Comparison of ENCODE assay signal across 10 cellular contexts in genomic region chr10:88138319-88138848, GRCh38.
DNase-seq lines count a peak whose midpoint lies in the region; ATAC-seq and TF ChIP-seq lines count a peak whose summit lies in the region.
"Had no signal": no experiment of that assay in that cellular context is flagged by ENCODE, and none has a peak within 500 bp of the region (broad histone marks: within the 10 kb centered on the region; RNA-seq: fewer than 3 reads in every experiment).

No MANE protein-coding gene starts in this region.

- TF ChIP-seq CTCF in epithelial cell of esophagus (IDR thresholded peaks at IDR 0.05; ENCODE audit: insufficient read depth, low read depth, low read length, missing control alignments) = no peak

- DNase-seq in epithelial cell of esophagus (ENCODE audit: low read depth) (peak; percentile 29), T-helper 9 cell (no peak), NCI-H2081 treated with DMSO at 0.1 percent for 48 hours (lab: John Stamatoyannopoulos, UW) (no peak)
- no peak for DNase-seq in stimulated activated CD4-positive, alpha-beta T cell treated with anti-CD3 and anti-CD28 coated beads, Interleukin-2, amount 100 ng/mL, for 24 hours
- no peak for DNase-seq in activated effector memory CD4-positive, alpha-beta T cell treated with anti-CD3 and anti-CD28 coated beads, Interleukin-2, amount 50 U/mL, for 16 hours
- DNase-seq: mesenchymal stem cell, testis had no signal

- no peak overlapping the region for H3K4me3 ChIP-seq in epithelial cell of esophagus (ENCODE audit: low read length)
- H3K4me3 ChIP-seq: testis had no signal

- ATAC-seq in GM18858 (IDR thresholded peaks at IDR 0.05; ENCODE audit: unreplicated experiment) (peak; percentile 89), GM21423 (IDR thresholded peaks at IDR 0.05; ENCODE audit: unreplicated experiment) (peak; percentile 85), HG03139 (IDR thresholded peaks at IDR 0.05; ENCODE audit: unreplicated experiment) (peak; percentile 77)
